40 cellular contexts compared by ENCODE assay signal in genomic region chr11:124582565-124582964, GRCh38. TPM values are rescaled to one million over a fixed set of nuclear protein-coding genes. Genes with fewer than 3 reads are reported as not detected.
"Had no signal": no experiment of that assay in that cellular context is flagged by ENCODE, and none has a peak within 500 bp of the region (broad histone marks: within the 10 kb centered on the region; RNA-seq: fewer than 3 reads in every experiment).

No MANE protein-coding gene starts in this region.

- H3K4me1 Mint-ChIP-seq: activated B cell treated with CpG ODN at 0.5 μM for 24 hours; activated CD8-positive, alpha-beta memory T cell treated with anti-CD3 and anti-CD28 coated beads, Interleukin-2, amount 10 ng/mL, durations not matched to agents 7 days and 5 days; activated naive CD4-positive, alpha-beta T cell treated with anti-CD3 and anti-CD28 coated beads, Interleukin-2, amount 50 U/mL, for 24 hours; activated naive CD8-positive, alpha-beta T cell treated with anti-CD3 and anti-CD28 coated beads for 36 hours; activated naive CD8-positive, alpha-beta T cell treated with anti-CD3 and anti-CD28 coated beads, Interleukin-2, amount 50 U/mL, for 24 hours had no signal

- H2AFZ ChIP-seq: hepatocyte had no signal

- H3K4me2 ChIP-seq: hepatocyte had no signal

- H3K4me3 ChIP-seq: adrenal gland, body of pancreas, colonic mucosa, esophagus squamous epithelium, gastroesophageal sphincter, heart right ventricle, hepatocyte had no signal

- DNase-seq: activated B cell treated with CpG ODN at 0.5 μM for 24 hours; activated CD4-positive, alpha-beta memory T cell treated with anti-CD3 and anti-CD28 coated beads for 36 hours; activated CD4-positive, alpha-beta T cell treated with anti-CD3 and anti-CD28 coated beads for 48 hours; activated CD4-positive, alpha-beta T cell treated with anti-CD3 and anti-CD28 coated beads, Interleukin-2, amount 50 U/mL, for 1 hour; activated CD8-positive, alpha-beta memory T cell treated with anti-CD3 and anti-CD28 coated beads, Interleukin-2, amount 10 ng/mL, durations not matched to agents 7 days and 5 days; activated CD8-positive, alpha-beta memory T cell treated with anti-CD3 and anti-CD28 coated beads, Interleukin-2, amount 50 U/mL, for 4 hours; activated CD8-positive, alpha-beta T cell treated with anti-CD3 and anti-CD28 coated beads, Interleukin-2, amount 10 ng/mL, durations not matched to agents 7 days and 5 days; activated effector memory CD4-positive, alpha-beta T cell treated with anti-CD3 and anti-CD28 coated beads, Interleukin-2, amount 50 U/mL, for 16 hours; activated naive CD4-positive, alpha-beta T cell treated with anti-CD3 and anti-CD28 coated beads for 36 hours; activated naive CD8-positive, alpha-beta T cell treated with anti-CD3 and anti-CD28 coated beads for 36 hours; activated naive CD8-positive, alpha-beta T cell treated with anti-CD3 and anti-CD28 coated beads, Interleukin-2, amount 50 U/mL, for 24 hours; activated T-cell treated with anti-CD3 and anti-CD28 coated beads, Interleukin-2, amount 50 U/mL, for 1 hour; activated T-cell treated with anti-CD3 and anti-CD28 coated beads, Interleukin-2, amount 50 U/mL, for 48 hours; adrenal gland; aorta; body of pancreas; caudate nucleus; colonic mucosa; effector memory CD8-positive, alpha-beta T cell; esophagus squamous epithelium; foreskin melanocyte; heart right ventricle; T-helper 17 cell; T1000; WERI-Rb-1 had no signal

- H3K27ac Mint-ChIP-seq: activated B cell treated with CpG ODN at 0.5 μM for 24 hours; activated CD4-positive, alpha-beta memory T cell treated with anti-CD3 and anti-CD28 coated beads for 36 hours; activated CD8-positive, alpha-beta memory T cell treated with anti-CD3 and anti-CD28 coated beads, Interleukin-2, amount 10 ng/mL, durations not matched to agents 7 days and 5 days; activated CD8-positive, alpha-beta T cell treated with anti-CD3 and anti-CD28 coated beads, Interleukin-2, amount 10 ng/mL, durations not matched to agents 7 days and 5 days; activated naive CD4-positive, alpha-beta T cell treated with anti-CD3 and anti-CD28 coated beads for 36 hours; activated naive CD4-positive, alpha-beta T cell treated with anti-CD3 and anti-CD28 coated beads, Interleukin-2, amount 50 U/mL, for 24 hours; activated naive CD8-positive, alpha-beta T cell treated with anti-CD3 and anti-CD28 coated beads for 36 hours; activated naive CD8-positive, alpha-beta T cell treated with anti-CD3 and anti-CD28 coated beads, Interleukin-2, amount 50 U/mL, for 24 hours; activated T-helper 1 cell treated with anti-CD3 and anti-CD28 coated beads, Interleukin-12 subunit alpha, Interleukin-12 subunit beta, Interleukin-2, Interleukin-4 antibody, amounts not matched to agents 30 ng/mL and 10 ng/mL and 1 ng/mL, durations not matched to agents 14 hours and 24 hours and 36 hours; activated T-helper 2 cell treated with anti-CD3 and anti-CD28 coated beads, Interferon-gamma antibody, Interleukin-2, Interleukin-4, amounts not matched to agents 10 μg/mL and 5 μg/mL and 100 μg/mL, durations not matched to agents 14 hours and 24 hours and 36 hours; effector memory CD8-positive, alpha-beta T cell; T-helper 17 cell; T-helper 2 cell treated with Interferon-gamma antibody and Interleukin-4, amounts not matched to agents 5 μg/mL and 100 μg/mL, for 36 hours had no signal

- H3K4me1 ChIP-seq: adrenal gland, body of pancreas, colonic mucosa, esophagus squamous epithelium, gastroesophageal sphincter had no signal

- ATAC-seq: activated CD4-positive, CD25-positive, alpha-beta regulatory T cell treated with anti-CD3 and anti-CD28 coated beads, Interleukin-2, amount 50 U/mL, for 24 hours; activated CD8-positive, alpha-beta memory T cell treated with anti-CD3 and anti-CD28 coated beads, Interleukin-2, amount 10 ng/mL, durations not matched to agents 7 days and 5 days; activated CD8-positive, alpha-beta T cell treated with anti-CD3 and anti-CD28 coated beads, Interleukin-2, amount 10 ng/mL, durations not matched to agents 7 days and 5 days; activated naive CD8-positive, alpha-beta T cell treated with anti-CD3 and anti-CD28 coated beads, Interleukin-2, amount 50 U/mL, for 24 hours; body of pancreas; effector memory CD8-positive, alpha-beta T cell; gastroesophageal sphincter; heart right ventricle; T-helper 17 cell had no signal

- H3K9me3 Mint-ChIP-seq: activated B cell treated with CpG ODN at 0.5 μM for 24 hours; activated CD4-positive, alpha-beta memory T cell treated with anti-CD3 and anti-CD28 coated beads for 36 hours; activated naive CD4-positive, alpha-beta T cell treated with anti-CD3 and anti-CD28 coated beads for 36 hours; activated naive CD4-positive, alpha-beta T cell treated with anti-CD3 and anti-CD28 coated beads, Interleukin-2, amount 50 U/mL, for 24 hours; activated naive CD8-positive, alpha-beta T cell treated with anti-CD3 and anti-CD28 coated beads for 36 hours; activated naive CD8-positive, alpha-beta T cell treated with anti-CD3 and anti-CD28 coated beads, Interleukin-2, amount 50 U/mL, for 24 hours; activated T-helper 1 cell treated with anti-CD3 and anti-CD28 coated beads, Interleukin-12 subunit alpha, Interleukin-12 subunit beta, Interleukin-2, Interleukin-4 antibody, amounts not matched to agents 30 ng/mL and 10 ng/mL and 1 ng/mL, durations not matched to agents 14 hours and 24 hours and 36 hours; activated T-helper 2 cell treated with anti-CD3 and anti-CD28 coated beads, Interferon-gamma antibody, Interleukin-2, Interleukin-4, amounts not matched to agents 10 μg/mL and 5 μg/mL and 100 μg/mL, durations not matched to agents 14 hours and 24 hours and 36 hours; effector memory CD8-positive, alpha-beta T cell; T-helper 2 cell treated with Interferon-gamma antibody and Interleukin-4, amounts not matched to agents 5 μg/mL and 100 μg/mL, for 36 hours had no signal

- H3K79me2 ChIP-seq: hepatocyte had no signal

- H3K36me3 ChIP-seq: adrenal gland, colonic mucosa, esophagus squamous epithelium, gastroesophageal sphincter, heart right ventricle, WERI-Rb-1 had no signal

- H3K27ac ChIP-seq: adrenal gland, body of pancreas, colonic mucosa, epithelial cell of prostate, esophagus squamous epithelium, gastroesophageal sphincter, heart right ventricle, hepatocyte, WERI-Rb-1 had no signal

- H3K27me3 ChIP-seq: colonic mucosa, hepatocyte had no signal

- H3K36me3 Mint-ChIP-seq: activated CD4-positive, alpha-beta memory T cell treated with anti-CD3 and anti-CD28 coated beads for 36 hours; activated CD8-positive, alpha-beta memory T cell treated with anti-CD3 and anti-CD28 coated beads, Interleukin-2, amount 10 ng/mL, durations not matched to agents 7 days and 5 days; activated naive CD4-positive, alpha-beta T cell treated with anti-CD3 and anti-CD28 coated beads, Interleukin-2, amount 50 U/mL, for 24 hours; activated naive CD8-positive, alpha-beta T cell treated with anti-CD3 and anti-CD28 coated beads for 36 hours had no signal

- H3K4me3 Mint-ChIP-seq: activated B cell treated with CpG ODN at 0.5 μM for 24 hours; activated CD4-positive, alpha-beta memory T cell treated with anti-CD3 and anti-CD28 coated beads for 36 hours; activated CD8-positive, alpha-beta memory T cell treated with anti-CD3 and anti-CD28 coated beads, Interleukin-2, amount 10 ng/mL, durations not matched to agents 7 days and 5 days; activated CD8-positive, alpha-beta T cell treated with anti-CD3 and anti-CD28 coated beads, Interleukin-2, amount 10 ng/mL, durations not matched to agents 7 days and 5 days; activated naive CD4-positive, alpha-beta T cell treated with anti-CD3 and anti-CD28 coated beads for 36 hours; activated naive CD4-positive, alpha-beta T cell treated with anti-CD3 and anti-CD28 coated beads, Interleukin-2, amount 50 U/mL, for 24 hours; activated naive CD8-positive, alpha-beta T cell treated with anti-CD3 and anti-CD28 coated beads for 36 hours; activated naive CD8-positive, alpha-beta T cell treated with anti-CD3 and anti-CD28 coated beads, Interleukin-2, amount 50 U/mL, for 24 hours; activated T-helper 1 cell treated with anti-CD3 and anti-CD28 coated beads, Interleukin-12 subunit alpha, Interleukin-12 subunit beta, Interleukin-2, Interleukin-4 antibody, amounts not matched to agents 30 ng/mL and 10 ng/mL and 1 ng/mL, durations not matched to agents 14 hours and 24 hours and 36 hours; effector memory CD8-positive, alpha-beta T cell; T-helper 17 cell; T-helper 2 cell treated with Interferon-gamma antibody and Interleukin-4, amounts not matched to agents 5 μg/mL and 100 μg/mL, for 36 hours had no signal

RNA-seq across cellular contexts. Expression of gene OR8A1, which starts 12.8 kb away (rescaled TPM):
- total RNA-seq: activated B cell treated with CpG ODN at 0.5 μM for 24 hours; activated CD4-positive, alpha-beta memory T cell treated with anti-CD3 and anti-CD28 coated beads for 36 hours; activated CD8-positive, alpha-beta memory T cell treated with anti-CD3 and anti-CD28 coated beads for 36 hours; activated CD8-positive, alpha-beta memory T cell treated with anti-CD3 and anti-CD28 coated beads, Interleukin-2, amount 10 ng/mL, durations not matched to agents 7 days and 5 days; activated CD8-positive, alpha-beta T cell treated with anti-CD3 and anti-CD28 coated beads, Interleukin-2, amount 10 ng/mL, durations not matched to agents 7 days and 5 days; activated naive CD4-positive, alpha-beta T cell treated with anti-CD3 and anti-CD28 coated beads for 36 hours; activated naive CD8-positive, alpha-beta T cell treated with anti-CD3 and anti-CD28 coated beads for 36 hours; activated T-helper 1 cell treated with anti-CD3 and anti-CD28 coated beads, Interleukin-12 subunit alpha, Interleukin-12 subunit beta, Interleukin-2, Interleukin-4 antibody, amounts not matched to agents 30 ng/mL and 10 ng/mL and 1 ng/mL, durations not matched to agents 14 hours and 24 hours and 36 hours; activated T-helper 2 cell treated with anti-CD3 and anti-CD28 coated beads, Interferon-gamma antibody, Interleukin-2, Interleukin-4, amounts not matched to agents 10 μg/mL and 5 μg/mL and 100 μg/mL, durations not matched to agents 14 hours and 24 hours and 36 hours; adrenal gland; aorta; body of pancreas; colonic mucosa; dermis microvascular lymphatic vessel endothelial cell; endothelial cell of umbilical vein; esophagus squamous epithelium; fibroblast of lung; fibroblast of villous mesenchyme; gastroesophageal sphincter; glomerular endothelial cell; heart right ventricle; hepatocyte; T-helper 17 cell had no signal
- polyA plus RNA-seq: adrenal gland, aorta, endothelial cell of umbilical vein, esophagus, fibroblast of lung, heart right ventricle, hepatocyte had no signal

RNA-seq across cellular contexts. Expression of gene PANX3, which starts 28.7 kb away (rescaled TPM):
- total RNA-seq: activated B cell treated with CpG ODN at 0.5 μM for 24 hours; activated CD4-positive, alpha-beta memory T cell treated with anti-CD3 and anti-CD28 coated beads for 36 hours; activated CD8-positive, alpha-beta memory T cell treated with anti-CD3 and anti-CD28 coated beads for 36 hours; activated CD8-positive, alpha-beta memory T cell treated with anti-CD3 and anti-CD28 coated beads, Interleukin-2, amount 10 ng/mL, durations not matched to agents 7 days and 5 days; activated CD8-positive, alpha-beta T cell treated with anti-CD3 and anti-CD28 coated beads, Interleukin-2, amount 10 ng/mL, durations not matched to agents 7 days and 5 days; activated naive CD4-positive, alpha-beta T cell treated with anti-CD3 and anti-CD28 coated beads for 36 hours; activated naive CD8-positive, alpha-beta T cell treated with anti-CD3 and anti-CD28 coated beads for 36 hours; activated T-helper 1 cell treated with anti-CD3 and anti-CD28 coated beads, Interleukin-12 subunit alpha, Interleukin-12 subunit beta, Interleukin-2, Interleukin-4 antibody, amounts not matched to agents 30 ng/mL and 10 ng/mL and 1 ng/mL, durations not matched to agents 14 hours and 24 hours and 36 hours; activated T-helper 2 cell treated with anti-CD3 and anti-CD28 coated beads, Interferon-gamma antibody, Interleukin-2, Interleukin-4, amounts not matched to agents 10 μg/mL and 5 μg/mL and 100 μg/mL, durations not matched to agents 14 hours and 24 hours and 36 hours; adrenal gland; aorta; body of pancreas; colonic mucosa; dermis microvascular lymphatic vessel endothelial cell; endothelial cell of umbilical vein; esophagus squamous epithelium; fibroblast of lung; fibroblast of villous mesenchyme; glomerular endothelial cell; heart right ventricle; hepatocyte; T-helper 17 cell had no signal
- polyA plus RNA-seq: adrenal gland, aorta, endothelial cell of umbilical vein, esophagus, fibroblast of lung, heart right ventricle had no signal

RNA-seq across cellular contexts. Expression of gene OR8B12, which starts 39.1 kb away (rescaled TPM):
- total RNA-seq: activated B cell treated with CpG ODN at 0.5 μM for 24 hours; activated CD4-positive, alpha-beta memory T cell treated with anti-CD3 and anti-CD28 coated beads for 36 hours; activated CD8-positive, alpha-beta memory T cell treated with anti-CD3 and anti-CD28 coated beads for 36 hours; activated CD8-positive, alpha-beta memory T cell treated with anti-CD3 and anti-CD28 coated beads, Interleukin-2, amount 10 ng/mL, durations not matched to agents 7 days and 5 days; activated CD8-positive, alpha-beta T cell treated with anti-CD3 and anti-CD28 coated beads, Interleukin-2, amount 10 ng/mL, durations not matched to agents 7 days and 5 days; activated naive CD4-positive, alpha-beta T cell treated with anti-CD3 and anti-CD28 coated beads for 36 hours; activated naive CD8-positive, alpha-beta T cell treated with anti-CD3 and anti-CD28 coated beads for 36 hours; activated T-helper 1 cell treated with anti-CD3 and anti-CD28 coated beads, Interleukin-12 subunit alpha, Interleukin-12 subunit beta, Interleukin-2, Interleukin-4 antibody, amounts not matched to agents 30 ng/mL and 10 ng/mL and 1 ng/mL, durations not matched to agents 14 hours and 24 hours and 36 hours; activated T-helper 2 cell treated with anti-CD3 and anti-CD28 coated beads, Interferon-gamma antibody, Interleukin-2, Interleukin-4, amounts not matched to agents 10 μg/mL and 5 μg/mL and 100 μg/mL, durations not matched to agents 14 hours and 24 hours and 36 hours; adrenal gland; aorta; body of pancreas; colonic mucosa; dermis microvascular lymphatic vessel endothelial cell; endothelial cell of umbilical vein; esophagus squamous epithelium; fibroblast of lung; fibroblast of villous mesenchyme; gastroesophageal sphincter; glomerular endothelial cell; heart right ventricle; hepatocyte; T-helper 17 cell had no signal
- polyA plus RNA-seq: adrenal gland, aorta, endothelial cell of umbilical vein, esophagus, fibroblast of lung, heart right ventricle, hepatocyte had no signal
